Comparison of ENCODE assay signal across 2 cellular contexts in genomic region chr7:123472751-123473150, GRCh38.
A peak's percentile ranks its signal among the peaks of the same experiment; 100 is the strongest.
TF ChIP-seq lines count a peak whose summit lies in the region.

No MANE protein-coding gene starts in this region.

TF ChIP-seq in SK-N-SH treated with all-trans-retinoic acid at 6 μM for 48 hours, 23 proteins besides CTCF, POLR2A, EP300 and RAD21 (continued from another document):
- no peak for TF ChIP-seq TSHZ2 (CRISPR knock-in tag; IDR thresholded peaks at IDR 0.05)
- TF ChIP-seq ISL1 (CRISPR knock-in tag; IDR thresholded peaks at IDR 0.05): 0 out of 2 replicates have a peak, but pooled peaks have one; percentile 8
- no peak for TF ChIP-seq TOX (CRISPR knock-in tag; IDR thresholded peaks at IDR 0.05; ENCODE audit: borderline replicate concordance)
- no peak for TF ChIP-seq RARB (CRISPR knock-in tag; IDR thresholded peaks at IDR 0.05)

TF ChIP-seq in SK-N-SH, 30 proteins besides CTCF, POLR2A, EP300 and RAD21 (continued from another document):
- TF ChIP-seq REST (IDR thresholded peaks at IDR 0.05; ENCODE audit: low read depth, low read length) (no peak), FOXJ3 (CRISPR knock-in tag; IDR thresholded peaks at IDR 0.05) (no peak), RCOR1 (IDR thresholded peaks at IDR 0.05; ENCODE audit: low read length) (no peak), NFIC (IDR thresholded peaks at IDR 0.05; ENCODE audit: borderline replicate concordance) (no peak), ZBTB33 (IDR thresholded peaks at IDR 0.05; ENCODE audit: borderline replicate concordance, low read depth) (no peak), CHD2 (IDR thresholded peaks at IDR 0.05; ENCODE audit: low read length, partially characterized antibody) (no peak), MXI1 (IDR thresholded peaks at IDR 0.05; ENCODE audit: low read depth, low read length) (no peak), SIN3A (IDR thresholded peaks at IDR 0.05; ENCODE audit: borderline replicate concordance, low read depth, low read length) (no peak), ELF1 (IDR thresholded peaks at IDR 0.05) (no peak), JUND (IDR thresholded peaks at IDR 0.05) (no peak), EZH2phosphoT487 (IDR thresholded peaks at IDR 0.05; ENCODE audit: borderline replicate concordance, low read depth) (no peak), GATA2 (CRISPR knock-in tag; IDR thresholded peaks at IDR 0.05) (no peak)
TF ChIP-seq in SK-N-SH: peak in this region for 0.
